Comparison of ENCODE assay signal across 27 cellular contexts in genomic region chr15:22231603-22232002, GRCh38.
"Had no signal": no experiment of that assay in that cellular context is flagged by ENCODE, and none has a peak within 500 bp of the region (broad histone marks: within the 10 kb centered on the region; RNA-seq: fewer than 3 reads in every experiment).

No MANE protein-coding gene starts in this region.

- ATAC-seq: activated CD8-positive, alpha-beta T cell treated with anti-CD3 and anti-CD28 coated beads for 36 hours; body of pancreas; effector memory CD8-positive, alpha-beta T cell; esophagus mucosa; left lung; pancreas; psoas muscle; stimulated activated naive CD8-positive, alpha-beta T cell treated with anti-CD3 and anti-CD28 coated beads, Interleukin-15, Interleukin-2, amounts not matched to agents 100 U/mL and 50 U/mL, for 24 hours had no signal

- H3K4me3 Mint-ChIP-seq: activated B cell treated with CpG ODN at 0.5 μM for 24 hours; activated CD8-positive, alpha-beta T cell treated with anti-CD3 and anti-CD28 coated beads for 36 hours; activated naive CD8-positive, alpha-beta T cell treated with anti-CD3 and anti-CD28 coated beads for 36 hours; effector memory CD8-positive, alpha-beta T cell; mesothelial cell of epicardium; naive B cell; neural crest cell; T-helper 2 cell treated with Interferon-gamma antibody and Interleukin-4, amounts not matched to agents 5 μg/mL and 100 μg/mL, for 36 hours had no signal

- H3K9me3 ChIP-seq: adrenal gland, body of pancreas, pancreas had no signal

- H3K27me3 Mint-ChIP-seq: activated CD8-positive, alpha-beta T cell treated with anti-CD3 and anti-CD28 coated beads for 36 hours; activated naive CD8-positive, alpha-beta T cell treated with anti-CD3 and anti-CD28 coated beads for 36 hours; effector memory CD8-positive, alpha-beta T cell had no signal

- H3K4me1 Mint-ChIP-seq: activated B cell treated with CpG ODN at 0.5 μM for 24 hours; activated naive CD8-positive, alpha-beta T cell treated with anti-CD3 and anti-CD28 coated beads for 36 hours; mesothelial cell of epicardium; naive B cell; neural crest cell had no signal

- H3K27ac Mint-ChIP-seq: activated B cell treated with CpG ODN at 0.5 μM for 24 hours; activated CD8-positive, alpha-beta T cell treated with anti-CD3 and anti-CD28 coated beads for 36 hours; activated naive CD8-positive, alpha-beta T cell treated with anti-CD3 and anti-CD28 coated beads for 36 hours; activated T-helper 2 cell treated with anti-CD3 and anti-CD28 coated beads, Interferon-gamma antibody, Interleukin-2, Interleukin-4, amounts not matched to agents 10 μg/mL and 5 μg/mL and 100 μg/mL, durations not matched to agents 14 hours and 24 hours and 36 hours; effector memory CD8-positive, alpha-beta T cell; mesothelial cell of epicardium; T-helper 2 cell treated with Interferon-gamma antibody and Interleukin-4, amounts not matched to agents 5 μg/mL and 100 μg/mL, for 36 hours had no signal

- H3K4me3 ChIP-seq: adrenal gland, body of pancreas, left lung, pancreas, psoas muscle, upper lobe of left lung, vagina had no signal

- H3K9me3 Mint-ChIP-seq: activated B cell treated with CpG ODN at 0.5 μM for 24 hours; activated CD8-positive, alpha-beta T cell treated with anti-CD3 and anti-CD28 coated beads for 36 hours; activated naive CD8-positive, alpha-beta T cell treated with anti-CD3 and anti-CD28 coated beads for 36 hours; activated T-helper 2 cell treated with anti-CD3 and anti-CD28 coated beads, Interferon-gamma antibody, Interleukin-2, Interleukin-4, amounts not matched to agents 10 μg/mL and 5 μg/mL and 100 μg/mL, durations not matched to agents 14 hours and 24 hours and 36 hours; effector memory CD8-positive, alpha-beta T cell; T-helper 2 cell treated with Interferon-gamma antibody and Interleukin-4, amounts not matched to agents 5 μg/mL and 100 μg/mL, for 36 hours had no signal

- DNase-seq: activated B cell treated with CpG ODN at 0.5 μM for 24 hours; activated CD4-positive, alpha-beta T cell treated with anti-CD3 and anti-CD28 coated beads, Interleukin-2, amount 50 U/mL, for 1 hour; activated CD8-positive, alpha-beta T cell treated with anti-CD3 and anti-CD28 coated beads for 36 hours; activated naive CD4-positive, alpha-beta T cell treated with Interleukin-2 at 50 U/mL for 16 hours; activated naive CD8-positive, alpha-beta T cell treated with anti-CD3 and anti-CD28 coated beads for 36 hours; activated T-cell treated with anti-CD3 and anti-CD28 coated beads, Interleukin-2, amount 50 U/mL, for 48 hours; adrenal gland; body of pancreas; cortex of kidney; effector memory CD8-positive, alpha-beta T cell; foreskin fibroblast; hippocampal formation; left lung; naive B cell; nucleus accumbens; pancreas; psoas muscle; stimulated activated CD4-positive, alpha-beta T cell treated with anti-CD3 and anti-CD28 coated beads, Interleukin-2, amount 100 ng/mL, for 48 hours; stimulated activated naive CD8-positive, alpha-beta T cell treated with anti-CD3 and anti-CD28 coated beads, Interleukin-15, Interleukin-2, amounts not matched to agents 100 U/mL and 50 U/mL, for 24 hours; T-helper 1 cell; upper lobe of left lung had no signal

- H3K36me3 Mint-ChIP-seq: activated naive CD8-positive, alpha-beta T cell treated with anti-CD3 and anti-CD28 coated beads for 36 hours; naive B cell had no signal

- H3K4me1 ChIP-seq: adrenal gland, body of pancreas, left lung, pancreas, psoas muscle, upper lobe of left lung, vagina had no signal

- H3K27ac ChIP-seq: adrenal gland, body of pancreas, left lung, pancreas, psoas muscle, upper lobe of left lung, vagina had no signal

- H3K36me3 ChIP-seq: adrenal gland, left lung, pancreas, upper lobe of left lung, vagina had no signal

- H3K27me3 ChIP-seq: adrenal gland, body of pancreas, left lung, pancreas, upper lobe of left lung, vagina had no signal
